Comparison of ENCODE assay signal across 8 cellular contexts in the genomic region with DNA sequence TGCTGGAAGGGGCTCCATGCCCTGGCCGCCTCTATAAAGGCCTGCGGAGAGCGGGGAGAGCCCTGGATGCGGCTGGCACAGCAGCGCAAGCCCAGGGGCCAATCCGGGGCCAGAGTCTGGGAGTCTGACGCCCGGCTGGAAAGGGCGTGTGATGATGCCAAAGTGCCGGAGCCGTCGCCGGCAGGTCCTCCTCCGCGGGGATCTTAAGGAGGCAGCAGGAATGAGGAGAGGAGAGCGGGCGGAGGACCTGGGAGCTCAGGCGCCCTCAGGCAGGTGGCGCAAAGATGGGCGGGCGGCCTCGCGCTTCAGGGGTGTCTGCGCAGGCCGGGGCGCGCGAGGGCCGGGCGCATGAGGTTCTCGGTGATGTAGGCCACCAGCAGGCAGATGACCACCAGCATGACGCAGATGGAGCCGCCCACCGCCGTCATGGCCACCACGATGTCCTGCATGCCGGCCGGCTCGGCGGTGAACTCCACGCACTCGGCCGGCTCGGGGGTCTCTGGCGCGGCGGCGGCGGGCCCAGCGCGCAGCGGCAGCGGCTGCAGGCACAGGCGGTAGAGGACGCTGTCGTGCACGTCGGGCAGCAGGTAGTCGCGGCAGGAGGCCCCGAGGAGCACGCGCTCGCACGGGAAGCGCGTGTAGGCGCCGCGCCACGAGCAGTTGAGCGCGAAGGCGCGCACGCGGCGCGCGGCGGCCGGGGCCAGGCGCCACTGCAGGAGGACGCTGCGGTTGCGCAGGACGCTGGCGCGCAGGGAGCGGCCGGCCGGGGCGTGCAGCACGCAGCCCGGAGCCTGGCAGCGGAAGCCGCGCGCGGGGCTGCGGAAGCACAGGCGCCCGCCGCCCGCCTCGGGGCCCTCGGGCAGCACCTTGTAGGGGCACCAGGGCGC. TPM values are rescaled to one million over a fixed set of nuclear protein-coding genes. Genes with fewer than 3 reads are reported as not detected.
A peak's percentile ranks its signal among the peaks of the same experiment; 100 is the strongest.
DNase-seq lines count a peak whose midpoint lies in the region; ATAC-seq and TF ChIP-seq lines count a peak whose summit lies in the region.

No MANE protein-coding gene starts in this region.

- H3K9me3 Mint-ChIP-seq in H9 = no peaks in the 10 kb centered on the region
- H3K9me3 Mint-ChIP-seq in activated CD4-positive, alpha-beta memory T cell treated with anti-CD3 and anti-CD28 coated beads, Interleukin-2, amount 10 ng/mL, durations not matched to agents 7 days and 5 days = no peaks in the 10 kb centered on the region

- no peaks in the 10 kb centered on the region for H4K20me1 ChIP-seq in H9 (ENCODE audit: control insufficient read depth, insufficient read depth, insufficient read length)

- no peak overlapping the region for H2AFZ ChIP-seq in H9 (ENCODE audit: low read length)

- TF ChIP-seq POLR2A in gastrocnemius medialis (IDR thresholded peaks at IDR 0.05) = no peak

- no peak overlapping the region for H2BK120ac ChIP-seq in H9 (ENCODE audit: low read depth, low read length, poor library complexity, severe bottlenecking)

- H3K4me3 Mint-ChIP-seq in H9 = peak overlapping the region; percentile 65 to 83
- peak overlapping the region; percentile 72 for H3K4me3 Mint-ChIP-seq in activated CD4-positive, alpha-beta memory T cell treated with anti-CD3 and anti-CD28 coated beads, Interleukin-2, amount 10 ng/mL, durations not matched to agents 7 days and 5 days

- no peak overlapping the region for H3K18ac ChIP-seq in H9 (ENCODE audit: insufficient read length, low read depth, low read length)

- CTCF ChIA-PET in activated CD4-positive, alpha-beta memory T cell treated with anti-CD3 and anti-CD28 coated beads, Interleukin-2, amount 10 ng/mL, durations not matched to agents 7 days and 5 days (lab: Charles Lee) = interaction anchor here (1.1 kb wide), 1 partner anchor 99 kb away, joined by 3 read pairs; no protein-coding TSS in a partner anchor

- H4K91ac ChIP-seq in H9 (ENCODE audit: insufficient read length, low read depth, low read length) = no peak overlapping the region

- H4K8ac ChIP-seq in H9 (replicated peaks; ENCODE audit: insufficient read length, low read depth, low read length) = no peak overlapping the region

- no peak overlapping the region for H2BK5ac ChIP-seq in H9 (ENCODE audit: insufficient read length, low read length)

- intact Hi-C loops in psoas muscle (cut with DNase I) (no loop called here), gastrocnemius medialis (cut with DNase I; ENCODE audit: low total_unique reads) (no loop called here)

- no peak overlapping the region for H3K56ac ChIP-seq in H9 (ENCODE audit: insufficient read length, low read depth, low read length)

- no peak overlapping the region; the same call in 1 of the 2 replicates for H3K14ac ChIP-seq in H9 (ENCODE audit: insufficient read depth, low read length)

- no peak for TF ChIP-seq CTCF in BE2C (IDR thresholded peaks at IDR 0.05; ENCODE audit: low read depth, low read length)
- TF ChIP-seq CTCF in H9 (conservative IDR thresholded peaks at IDR 0.05) = peak; percentile 60
- no peak for TF ChIP-seq CTCF in fibroblast of the aortic adventitia (IDR thresholded peaks at IDR 0.05; ENCODE audit: insufficient read depth, low read length)
- no peak for TF ChIP-seq CTCF in psoas muscle (IDR thresholded peaks at IDR 0.05)
- no peak for TF ChIP-seq CTCF in gastrocnemius medialis (IDR thresholded peaks at IDR 0.05 in 4 of 5, conservative IDR thresholded peaks at IDR 0.05 in 1 of 5)

- peaks cover 54% of the 10 kb centered on the region for H3K27me3 Mint-ChIP-seq in H9 (ENCODE audit: low read depth)
- peaks cover 9% of the 10 kb centered on the region for H3K27me3 Mint-ChIP-seq in activated CD4-positive, alpha-beta memory T cell treated with anti-CD3 and anti-CD28 coated beads, Interleukin-2, amount 10 ng/mL, durations not matched to agents 7 days and 5 days

- H3K23me2 ChIP-seq in H9 (ENCODE audit: insufficient read length, low read depth, low read length, poor library complexity, severe bottlenecking) = peaks cover 8% of the 10 kb centered on the region

- H3K23ac ChIP-seq in H9 (ENCODE audit: insufficient read length, low read depth, low read length) = no peak overlapping the region

- peak overlapping the region in 1 of 3 experiments; percentile 89; a peak in 1 of 7 replicates for H3K27ac Mint-ChIP-seq in H9
- H3K27ac Mint-ChIP-seq in activated CD4-positive, alpha-beta memory T cell treated with anti-CD3 and anti-CD28 coated beads, Interleukin-2, amount 10 ng/mL, durations not matched to agents 7 days and 5 days = peak overlapping the region; percentile 40

- peak overlapping the region; percentile 24 for H3K4me2 ChIP-seq in H9 (ENCODE audit: insufficient read depth, insufficient read length, low read length)

- H2BK12ac ChIP-seq in H9 (ENCODE audit: insufficient read length, low read depth, low read length) = no peak overlapping the region

- no peak overlapping the region for H4K5ac ChIP-seq in H9 (ENCODE audit: insufficient read length, low read depth, low read length)

- H3K27ac ChIP-seq in H9 (ENCODE audit: insufficient read length, low read depth, low read length) (no peak overlapping the region), psoas muscle (no peak overlapping the region), gastrocnemius medialis (no peak overlapping the region)

- DNase-seq in BE2C (peak; percentile 68), H9 (peak; percentile 70), fibroblast of the aortic adventitia (ENCODE audit: low read depth) (peak; percentile 30), psoas muscle (peak in 1 of 2 donors; percentile 55), gastrocnemius medialis (no peak), cortex of kidney (lab: John Stamatoyannopoulos, UW) (no peak)
- DNase-seq in activated CD4-positive, alpha-beta memory T cell treated with anti-CD3 and anti-CD28 coated beads, Interleukin-2, amount 10 ng/mL, durations not matched to agents 7 days and 5 days = peak; percentile 55

- in situ Hi-C loops in gastrocnemius medialis (cut with MboI; ENCODE audit: low sequenced_read_pairs in 4 of 4) = no loop called here

- no peaks in the 10 kb centered on the region for H3K79me1 ChIP-seq in H9 (ENCODE audit: insufficient read depth, low read depth, low read length, poor library complexity, severe bottlenecking)

- no peak overlapping the region for H2BK20ac ChIP-seq in H9 (ENCODE audit: low read depth, low read length, poor library complexity, severe bottlenecking)

- H3K4me3 ChIP-seq in BE2C (ENCODE audit: low read depth, low read length) (no peak overlapping the region), fibroblast of the aortic adventitia (ENCODE audit: low read depth, low read length) (peak overlapping the region; percentile 48), psoas muscle (peak overlapping the region; percentile 45), gastrocnemius medialis (no peak overlapping the region)

- H3K9ac ChIP-seq in H9 (ENCODE audit: extremely low read depth, insufficient read length, low read length) = no peak overlapping the region

- POLR2A ChIA-PET in activated CD4-positive, alpha-beta memory T cell treated with anti-CD3 and anti-CD28 coated beads, Interleukin-2, amount 10 ng/mL, durations not matched to agents 7 days and 5 days (lab: Charles Lee) = interaction anchor here (1.0 to 3.1 kb wide), 2 partner anchors 16 to 25 kb away, joined by 3 to 14 read pairs; partner anchors contain the start of gene MIB2

- no peaks in the 10 kb centered on the region for H3K36me3 Mint-ChIP-seq in H9 (ENCODE audit: insufficient read depth in 1 of 3, low read depth in 3 of 3)
- H3K36me3 Mint-ChIP-seq in activated CD4-positive, alpha-beta memory T cell treated with anti-CD3 and anti-CD28 coated beads, Interleukin-2, amount 10 ng/mL, durations not matched to agents 7 days and 5 days (ENCODE audit: low read depth) = no peaks in the 10 kb centered on the region

- H3K4me1 ChIP-seq in BE2C (peaks cover 20% of the 10 kb centered on the region), H9 (ENCODE audit: insufficient read depth, low read length) (no peaks in the 10 kb centered on the region), psoas muscle (peaks cover 13% of the 10 kb centered on the region), gastrocnemius medialis (peaks cover 0 to 13% of the 10 kb centered on the region in 2 donors)

- H3K4ac ChIP-seq in H9 (ENCODE audit: low read depth, low read length) = no peak overlapping the region

- no CpG with 5 or more reads among the region's 108 CpGs for WGBS in H9 (ENCODE audit: extremely low coverage, insufficient read length, low lambda C conversion rate)
- WGBS in psoas muscle, 3 donors = 8 to 10% (median 9%) methylated on average over 52 to 108 of the region's 108 CpGs

- H3K27me3 ChIP-seq in BE2C = peaks cover 4% of the 10 kb centered on the region
- no peaks in the 10 kb centered on the region; the same call in 1 of the 2 replicates for H3K27me3 ChIP-seq in H9 (ENCODE audit: insufficient read depth, low read length)
- H3K27me3 ChIP-seq in psoas muscle (ENCODE audit: insufficient read depth in 3 of 3, low read length in 2 of 3) = peaks cover 0 to 57% (median 23%) of the 10 kb centered on the region in 3 donors
- H3K27me3 ChIP-seq in gastrocnemius medialis = peaks cover 34 to 43% (median 40%) of the 10 kb centered on the region in 3 donors

- H3K9me3 ChIP-seq in BE2C (no peaks in the 10 kb centered on the region), H9 (ENCODE audit: control insufficient read depth, low read depth, low read length) (no peaks in the 10 kb centered on the region), psoas muscle (no peaks in the 10 kb centered on the region), gastrocnemius medialis (no peaks in the 10 kb centered on the region)

- no peaks in the 10 kb centered on the region for H3K79me2 ChIP-seq in H9 (ENCODE audit: insufficient read depth, low read length)

- H3K4me1 Mint-ChIP-seq in H9 = peaks cover 4 to 12% of the 10 kb centered on the region in 2 experiments
- H3K4me1 Mint-ChIP-seq in activated CD4-positive, alpha-beta memory T cell treated with anti-CD3 and anti-CD28 coated beads, Interleukin-2, amount 10 ng/mL, durations not matched to agents 7 days and 5 days = peaks cover 8% of the 10 kb centered on the region

- ATAC-seq in psoas muscle = peak in 1 of 4 donors; percentile 40
- ATAC-seq in gastrocnemius medialis = no peak
- no peak for ATAC-seq in HG02870 (IDR thresholded peaks at IDR 0.05; ENCODE audit: unreplicated experiment)

- H3T11ph ChIP-seq in H9 (ENCODE audit: low read length) = no peak overlapping the region

- no peaks in the 10 kb centered on the region for H3K36me3 ChIP-seq in BE2C
- no peaks in the 10 kb centered on the region for H3K36me3 ChIP-seq in psoas muscle (ENCODE audit: insufficient read depth in 1 of 2, low read depth in 1 of 2)
- no peaks in the 10 kb centered on the region for H3K36me3 ChIP-seq in gastrocnemius medialis

- H2BK15ac ChIP-seq in H9 (ENCODE audit: low read depth, low read length) = no peak overlapping the region

- no peak overlapping the region for H2AK5ac ChIP-seq in H9 (ENCODE audit: insufficient read length, low read length)

RNA-seq across cellular contexts. Expression of gene FNDC10, which starts 0.7 kb away (rescaled TPM):
- 31.5 TPM for polyA plus RNA-seq in BE2C (2012; ENCODE audit: insufficient read depth, insufficient read length, low read depth)
- total RNA-seq in H9 (2021) = 15.2 TPM in 2 replicates
- total RNA-seq in activated CD4-positive, alpha-beta memory T cell treated with anti-CD3 and anti-CD28 coated beads, Interleukin-2, amount 10 ng/mL, durations not matched to agents 7 days and 5 days = 1 to 10 TPM; 2.6 to 2.7 TPM
- 4.5 and 5.9 TPM in 2 replicates for total RNA-seq in fibroblast of the aortic adventitia (ENCODE audit: low replicate concordance)
- total RNA-seq in psoas muscle = under 1 TPM in 3 of 4 donors, not detected in 1; 0.44 to 0.89 (median 0.82) TPM
- under 1 TPM; 0.15 to 0.96 (median 0.34) TPM for polyA plus RNA-seq in psoas muscle
- total RNA-seq in gastrocnemius medialis = 1 to 10 TPM in 1 of 4 donors, under 1 TPM in 2, not detected in 1; 0.20 to 1.3 (median 0.94) TPM

RNA-seq across cellular contexts. Expression of gene MIB2, which starts 16.0 kb away (rescaled TPM):
- 41.5 TPM for polyA plus RNA-seq in BE2C (2012; ENCODE audit: insufficient read depth, insufficient read length, low read depth)
- 77.8 and 78.9 TPM in 2 replicates for total RNA-seq in H9 (2021)
- 10 to 100 TPM; 37.2 to 37.5 TPM for total RNA-seq in activated CD4-positive, alpha-beta memory T cell treated with anti-CD3 and anti-CD28 coated beads, Interleukin-2, amount 10 ng/mL, durations not matched to agents 7 days and 5 days
- total RNA-seq in fibroblast of the aortic adventitia (ENCODE audit: low replicate concordance) = 37.7 and 62.1 TPM in 2 replicates
- 100 to 1,000 TPM in 1 of 4 donors, 10 to 100 TPM in 3; 66.5 to 106 (median 75.4) TPM for total RNA-seq in psoas muscle
- 10 to 100 TPM; 41.8 to 80.5 (median 78.7) TPM for polyA plus RNA-seq in psoas muscle
- 100 to 1,000 TPM in 2 of 4 donors, 10 to 100 TPM in 2; 66.4 to 154 (median 117) TPM for total RNA-seq in gastrocnemius medialis

RNA-seq across cellular contexts. Expression of gene SSU72, which starts 24.6 kb away (rescaled TPM):
- 249 TPM for polyA plus RNA-seq in BE2C (2012; ENCODE audit: insufficient read depth, insufficient read length, low read depth)
- total RNA-seq in H9 (2021) = 179 and 186 TPM in 2 replicates
- total RNA-seq in activated CD4-positive, alpha-beta memory T cell treated with anti-CD3 and anti-CD28 coated beads, Interleukin-2, amount 10 ng/mL, durations not matched to agents 7 days and 5 days = 100 to 1,000 TPM; 111 to 113 TPM
- total RNA-seq in fibroblast of the aortic adventitia (ENCODE audit: low replicate concordance) = 42.8 and 78.2 TPM in 2 replicates
- 100 to 1,000 TPM; 130 to 185 (median 167) TPM for total RNA-seq in psoas muscle
- polyA plus RNA-seq in psoas muscle = 100 to 1,000 TPM; 137 to 207 (median 192) TPM
- total RNA-seq in gastrocnemius medialis = 100 to 1,000 TPM; 141 to 235 (median 208) TPM

RNA-seq across cellular contexts. Expression of gene MMP23B, which starts 32.7 kb away (rescaled TPM):
- polyA plus RNA-seq in BE2C (2012; ENCODE audit: insufficient read depth, insufficient read length, low read depth) = 0.66 TPM
- total RNA-seq in H9 (2021) = 12.5 and 13.7 TPM in 2 replicates
- 1 to 10 TPM in 1 of 2 experiments, under 1 TPM in 1; 0.63 to 2.4 TPM for total RNA-seq in activated CD4-positive, alpha-beta memory T cell treated with anti-CD3 and anti-CD28 coated beads, Interleukin-2, amount 10 ng/mL, durations not matched to agents 7 days and 5 days
- 13.5 and 35.2 TPM in 2 replicates for total RNA-seq in fibroblast of the aortic adventitia (ENCODE audit: low replicate concordance)
- total RNA-seq in psoas muscle = 1 to 10 TPM in 1 of 4 donors, under 1 TPM in 2, not detected in 1; 0.32 to 1.8 (median 0.64) TPM
- under 1 TPM in 2 of 3 donors, not detected in 1; 0.25 to 0.29 TPM for polyA plus RNA-seq in psoas muscle
- total RNA-seq in gastrocnemius medialis = under 1 TPM in 1 of 4 donors, not detected in 3; 0.62 TPM

RNA-seq across cellular contexts. Expression of gene TMEM240, which starts 58.8 kb away (rescaled TPM):
- 6.4 TPM for polyA plus RNA-seq in BE2C (2012; ENCODE audit: insufficient read depth, insufficient read length, low read depth)
- total RNA-seq in H9 (2021) = 7.7 and 8.7 TPM in 2 replicates
- under 1 TPM in 1 of 2 experiments, not detected in 1; 0.28 TPM for total RNA-seq in activated CD4-positive, alpha-beta memory T cell treated with anti-CD3 and anti-CD28 coated beads, Interleukin-2, amount 10 ng/mL, durations not matched to agents 7 days and 5 days
- total RNA-seq in fibroblast of the aortic adventitia (ENCODE audit: low replicate concordance) = 0.82 and 3.6 TPM in 2 replicates
- total RNA-seq in psoas muscle = 1 to 10 TPM in 3 of 4 donors, under 1 TPM in 1; 0.88 to 1.4 (median 1.2) TPM
- polyA plus RNA-seq in psoas muscle = 1 to 10 TPM in 1 of 3 donors, under 1 TPM in 2; 0.55 to 1.8 (median 0.98) TPM
- 1 to 10 TPM in 3 of 4 donors, not detected in 1; 1.1 to 2.0 (median 1.9) TPM for total RNA-seq in gastrocnemius medialis

Comparison
In these comparisons a context has a peak if more than half of its experiments do, and no peak if none do; other contexts are left out.
1. DNase-seq: peak in BE2C (single experiment), H9 (single experiment), activated CD4-positive, alpha-beta memory T cell treated with anti-CD3 and anti-CD28 coated beads, Interleukin-2, amount 10 ng/mL, durations not matched to agents 7 days and 5 days (single experiment) and fibroblast of the aortic adventitia (single experiment); none in gastrocnemius medialis (0 of 2) and cortex of kidney (single experiment).
2. H3K4me3 ChIP-seq: peak in fibroblast of the aortic adventitia (single experiment) and psoas muscle (single experiment); none in BE2C (single experiment) and gastrocnemius medialis (0 of 4).